In genomic region chr20:58309607-58310290, GRCh38 we compare ENCODE assay signal across 8 cellular contexts. TPM values are rescaled to one million over a fixed set of nuclear protein-coding genes. Genes with fewer than 3 reads are reported as not detected.
DNase-seq lines count a peak whose midpoint lies in the region; ATAC-seq and TF ChIP-seq lines count a peak whose summit lies in the region.

Gene RAB22A (plus strand): TSS chr20:58309715. CDS start chr20:58309977, 262 bp downstream.

- H3K27me3 ChIP-seq in dorsolateral prefrontal cortex, result no peaks in the 10 kb centered on the region

- 0% methylated on average over 33 to 43 of the region's 72 CpGs for WGBS in lower leg skin, 2 donors

- peak in 1 of 2 donors; percentile 73 for TF ChIP-seq POLR2A in lower leg skin (IDR thresholded peaks at IDR 0.05)

- no peak for DNase-seq in AG04449 (ENCODE audit: low read depth, low spot score)
- peak; percentile 70 for DNase-seq in NCI-H460 (ENCODE audit: extremely low read depth, low read depth)
- DNase-seq in activated CD4-positive, alpha-beta T cell treated with anti-CD3 and anti-CD28 coated beads, Interleukin-2, amount 50 U/mL, for 4 hours, result peak; percentile 67 to 74
- peak; percentile 49 to 89 (median 68) for DNase-seq in dorsolateral prefrontal cortex
- DNase-seq in lower leg skin (ENCODE audit: low spot score in 2 of 2), result peak; percentile 59 to 95
- DNase-seq in stimulated activated CD4-positive, alpha-beta T cell treated with anti-CD3 and anti-CD28 coated beads, Interleukin-4, amount 100 ng/mL, for 24 hours, result peak; percentile 80

- intact Hi-C loops in dorsolateral prefrontal cortex (cut with DNase I) (loop anchor here (2.0 to 10.0 kb wide), 3 partner anchors 79 to 345 kb away; partner anchors contain the start of genes STX16 (in 1 of the 2) and VAPB (in 1 of the 2)), lower leg skin (cut with DNase I; ENCODE audit: low total_unique reads) (no loop called here)

- CTCF ChIA-PET in AG04449 (lab: Yijun Ruan, JAX), result interaction anchor here (1.0 kb wide), 1 partner anchor 138 kb away, joined by 4 read pairs; no protein-coding TSS in a partner anchor

- H3K27ac ChIP-seq in dorsolateral prefrontal cortex, result peak within 1 kb of the TSS in 57 of 59 donors; percentile 4 to 93 (median 80)

- H3K4me3 ChIP-seq in AG04449 (ENCODE audit: low read depth, low read length) (peak within 1 kb of the TSS; percentile 83), dorsolateral prefrontal cortex (peak within 1 kb of the TSS; percentile 68 to 100 (median 97)), lower leg skin (ENCODE audit: low read depth, poor library complexity, severe bottlenecking) (peak within 1 kb of the TSS; percentile 97)

- TF ChIP-seq CTCF in AG04449 (IDR thresholded peaks at IDR 0.05; ENCODE audit: insufficient read depth, low read length, missing control alignments) (no peak), dorsolateral prefrontal cortex (IDR thresholded peaks at IDR 0.05 in 54 of 56, conservative IDR thresholded peaks at IDR 0.05 in 2 of 56; ENCODE audit: low read depth in 1 of 56, partially characterized antibody in 56 of 56) (peak in 5 of 56 donors; percentile 9 to 30 (median 23)), lower leg skin (IDR thresholded peaks at IDR 0.05) (no peak)

- ATAC-seq in GM18861 (IDR thresholded peaks at IDR 0.05; ENCODE audit: unreplicated experiment) (peak; percentile 41), HG03066 (IDR thresholded peaks at IDR 0.05; ENCODE audit: low read depth, unreplicated experiment) (peak; percentile 72)

- POLR2A ChIA-PET in AG04449 (lab: Yijun Ruan, JAX), result no interaction called here

RNA-seq across cellular contexts. Expression of gene RAB22A, which starts in this region (rescaled TPM):
- 21.6 and 22.8 TPM in 2 replicates for total RNA-seq in NCI-H460 (2014; rRNA removed; shearing (Covaris generic))
- 8.0 and 10.6 TPM in 2 replicates for polyA plus RNA-seq in NCI-H460 (2014; cell fraction: nucleus; rRNA removed)
- 10 to 100 TPM; 25.8 to 51.7 (median 38.9) TPM for total RNA-seq in dorsolateral prefrontal cortex
- total RNA-seq in lower leg skin, result 10 to 100 TPM; 18.3 to 21.6 (median 20.1) TPM
